Comparison of ENCODE assay signal across 13 cellular contexts in genomic region chr21:46393451-46393940, GRCh38.
DNase-seq lines count a peak whose midpoint lies in the region; ATAC-seq, FAIRE-seq and TF ChIP-seq lines count a peak whose summit lies in the region.
"Had no signal": no experiment of that assay in that cellular context is flagged by ENCODE, and none has a peak within 500 bp of the region (broad histone marks: within the 10 kb centered on the region; RNA-seq: fewer than 3 reads in every experiment).

No MANE protein-coding gene starts in this region.

- DNase-seq in HuH-7 (ENCODE audit: low spot score) (peak; percentile 63), adipocyte (ENCODE audit: low read depth) (no peak), kidney (peak; percentile 61), dedifferentiated amniotic fluid mesenchymal stem cell (ENCODE audit: extremely low spot score) (no peak)
- DNase-seq in CD8-positive, alpha-beta memory T cell, result no peak
- DNase-seq: activated CD4-positive, alpha-beta T cell treated with anti-CD3 and anti-CD28 coated beads, Interleukin-2, amount 10 ng/mL, durations not matched to agents 7 days and 5 days; activated gamma-delta T cell treated with Interleukin-2 at 50 U/mL for 16 hours; Kasumi-1; T-cell had no signal

- H3K27ac ChIP-seq in kidney (ENCODE audit: low read depth in 2 of 2, low read length in 2 of 2), result no peak overlapping the region
- no peak overlapping the region for H3K27ac ChIP-seq in CD8-positive, alpha-beta memory T cell (ENCODE audit: low read depth, low read length)

- H3K9ac ChIP-seq in adipocyte (ENCODE audit: low read length) (no peak overlapping the region), kidney (ENCODE audit: low read length in 2 of 2) (no peak overlapping the region), skeletal muscle satellite cell (ENCODE audit: low read depth, low read length) (peak overlapping the region; percentile 39)

- CTCF ChIA-PET in CD8-positive, alpha-beta memory T cell (lab: Charles Lee), result no interaction called here

- intact Hi-C loops in kidney (cut with DNase I), result no loop called here

- ATAC-seq in GM21825 (IDR thresholded peaks at IDR 0.05; ENCODE audit: unreplicated experiment), result no peak
- ATAC-seq: T-cell had no signal

- H3K4me3 ChIP-seq in adipocyte (ENCODE audit: low read length), result peak overlapping the region; percentile 56
- H3K4me3 ChIP-seq in kidney (ENCODE audit: low read length in 2 of 2), result no peak overlapping the region
- H3K4me3 ChIP-seq in skeletal muscle satellite cell (ENCODE audit: low read length), result no peak overlapping the region
- no peak overlapping the region for H3K4me3 ChIP-seq in CD8-positive, alpha-beta memory T cell (ENCODE audit: low read length)

- peaks cover 7 to 84% (median 18%) of the 10 kb centered on the region in 3 donors for H3K36me3 Mint-ChIP-seq in CD8-positive, alpha-beta memory T cell

- FAIRE-seq in kidney (lab: Jason Lieb, UNC), result no peak
- FAIRE-seq: bronchial epithelial cell had no signal

- peak overlapping the region in 1 of 8 donors; percentile 55 for H3K27ac Mint-ChIP-seq in CD8-positive, alpha-beta memory T cell
- H3K27ac Mint-ChIP-seq: mesothelial cell of epicardium, T-cell had no signal

- TF ChIP-seq CTCF in kidney (IDR thresholded peaks at IDR 0.05; ENCODE audit: borderline replicate concordance, extremely low read depth, insufficient read depth), result no peak

- H3K9me3 Mint-ChIP-seq in CD8-positive, alpha-beta memory T cell, result no peaks in the 10 kb centered on the region
- H3K9me3 Mint-ChIP-seq: activated CD4-positive, alpha-beta T cell treated with anti-CD3 and anti-CD28 coated beads, Interleukin-2, amount 10 ng/mL, durations not matched to agents 7 days and 5 days; mesothelial cell of epicardium; T-cell had no signal

- peak overlapping the region; percentile 75 for H3K4me2 ChIP-seq in skeletal muscle satellite cell (ENCODE audit: low read length)

- H3K27me3 ChIP-seq in adipocyte (replicated peaks; ENCODE audit: control insufficient read depth, insufficient read depth, low read length), result no peaks in the 10 kb centered on the region
- no peaks in the 10 kb centered on the region for H3K27me3 ChIP-seq in skeletal muscle satellite cell (ENCODE audit: control insufficient read depth, insufficient read depth, low read length)
- H3K27me3 ChIP-seq in CD8-positive, alpha-beta memory T cell (ENCODE audit: insufficient read depth, low read length, poor library complexity, severe bottlenecking), result no peaks in the 10 kb centered on the region

- H3K4me3 Mint-ChIP-seq in CD8-positive, alpha-beta memory T cell, result no peak overlapping the region
- H3K4me3 Mint-ChIP-seq: activated CD4-positive, alpha-beta T cell treated with anti-CD3 and anti-CD28 coated beads, Interleukin-2, amount 10 ng/mL, durations not matched to agents 7 days and 5 days; mesothelial cell of epicardium; T-cell had no signal

- H3K4me1 ChIP-seq in adipocyte (ENCODE audit: control insufficient read depth, insufficient read depth, low read length), result peaks cover 23% of the 10 kb centered on the region
- H3K4me1 ChIP-seq in kidney (ENCODE audit: control insufficient read depth in 1 of 2, insufficient read depth in 1 of 2, low read depth in 1 of 2, low read length in 2 of 2), result no peaks in the 10 kb centered on the region
- H3K4me1 ChIP-seq in skeletal muscle satellite cell (ENCODE audit: control insufficient read depth, insufficient read depth, low read length), result peaks cover 21% of the 10 kb centered on the region
- no peaks in the 10 kb centered on the region for H3K4me1 ChIP-seq in CD8-positive, alpha-beta memory T cell (ENCODE audit: insufficient read depth, low read length)

- no peaks in the 10 kb centered on the region for H3K9me3 ChIP-seq in adipocyte (ENCODE audit: control insufficient read depth, low read length)
- H3K9me3 ChIP-seq in kidney (ENCODE audit: control insufficient read depth in 1 of 2, low read length in 2 of 2), result no peaks in the 10 kb centered on the region
- no peaks in the 10 kb centered on the region for H3K9me3 ChIP-seq in skeletal muscle satellite cell (replicated peaks; ENCODE audit: low read length)
- no peaks in the 10 kb centered on the region for H3K9me3 ChIP-seq in CD8-positive, alpha-beta memory T cell (ENCODE audit: low read length)

- peaks cover 0 to 2% (median 0%) of the 10 kb centered on the region in 3 donors for H3K4me1 Mint-ChIP-seq in CD8-positive, alpha-beta memory T cell
- H3K4me1 Mint-ChIP-seq: activated CD4-positive, alpha-beta T cell treated with anti-CD3 and anti-CD28 coated beads, Interleukin-2, amount 10 ng/mL, durations not matched to agents 7 days and 5 days; mesothelial cell of epicardium had no signal

- H3K36me3 ChIP-seq in adipocyte (ENCODE audit: control insufficient read depth, insufficient read depth, low read length, severe bottlenecking) (peaks cover 47% of the 10 kb centered on the region), kidney (ENCODE audit: control insufficient read depth in 1 of 2, insufficient read depth in 2 of 2, low read length in 2 of 2) (peaks cover 2 to 4% of the 10 kb centered on the region in 2 donors), skeletal muscle satellite cell (ENCODE audit: insufficient read depth, low read length) (peaks cover 41% of the 10 kb centered on the region)
- H3K36me3 ChIP-seq in CD8-positive, alpha-beta memory T cell (ENCODE audit: insufficient read depth, low read length), result peaks cover 8% of the 10 kb centered on the region

- POLR2A ChIA-PET in CD8-positive, alpha-beta memory T cell (lab: Charles Lee), result no interaction called here

- no peaks in the 10 kb centered on the region for H3K27me3 Mint-ChIP-seq in CD8-positive, alpha-beta memory T cell
- H3K27me3 Mint-ChIP-seq: activated CD4-positive, alpha-beta T cell treated with anti-CD3 and anti-CD28 coated beads, Interleukin-2, amount 10 ng/mL, durations not matched to agents 7 days and 5 days; T-cell had no signal

Comparison
In these comparisons a context has a peak if more than half of its experiments do, and no peak if none do; other contexts are left out.
1. DNase-seq: peak in HuH-7 (single experiment) and kidney (single experiment); none in adipocyte (single experiment), dedifferentiated amniotic fluid mesenchymal stem cell (single experiment) and CD8-positive, alpha-beta memory T cell (0 of 5).